ENCODE assay signal across 21 cellular contexts in genomic region chr4:148495463-148495862, GRCh38.
"Had no signal": no experiment of that assay in that cellular context is flagged by ENCODE, and none has a peak within 500 bp of the region (broad histone marks: within the 10 kb centered on the region; RNA-seq: fewer than 3 reads in every experiment).

No MANE protein-coding gene starts in this region.

- H3K36me3 ChIP-seq: heart left ventricle, tibial artery, upper lobe of right lung, vagina had no signal

- H3K27ac Mint-ChIP-seq: nephron; stimulated activated memory B cell treated with anti-CD40 and anti-IgM and Interleukin-4, amounts not matched to agents 10 μg/mL and 1 μg/mL and 100 μg/mL, for 72 hours; stimulated activated naive CD8-positive, alpha-beta T cell treated with anti-CD3 and anti-CD28 coated beads, Interleukin-15, Interleukin-2, amounts not matched to agents 100 ng/mL and 50 ng/mL, for 24 hours had no signal

- H3K4me3 ChIP-seq: dorsolateral prefrontal cortex, heart left ventricle, lung, tibial artery, upper lobe of right lung, vagina had no signal

- H3K27me3 ChIP-seq: dorsolateral prefrontal cortex, heart left ventricle, tibial artery, upper lobe of right lung, vagina had no signal

- H3K27ac ChIP-seq: dorsolateral prefrontal cortex, heart left ventricle, tibial artery, upper lobe of right lung, vagina had no signal

- DNase-seq: cortex of kidney; dorsolateral prefrontal cortex; effector CD8-positive, alpha-beta T cell; heart left ventricle; hippocampal formation; left colon; left ventricle myocardium superior; mesenchymal stem cell; naive B cell; posterior cingulate gyrus; right cardiac atrium; stimulated activated CD4-positive, alpha-beta T cell treated with anti-CD3 and anti-CD28 coated beads, Interleukin-4, amount 100 ng/mL, for 1 hour; stimulated activated CD8-positive, alpha-beta memory T cell treated with anti-CD3 and anti-CD28 coated beads, Interleukin-4, amount 100 ng/mL, for 48 hours; tibial artery; upper lobe of right lung had no signal

- H3K36me3 Mint-ChIP-seq: naive B cell; stimulated activated memory B cell treated with anti-CD40 and anti-IgM and Interleukin-4, amounts not matched to agents 10 μg/mL and 1 μg/mL and 100 μg/mL, for 72 hours had no signal

- H3K27me3 Mint-ChIP-seq: stimulated activated memory B cell treated with anti-CD40 and anti-IgM and Interleukin-4, amounts not matched to agents 10 μg/mL and 1 μg/mL and 100 μg/mL, for 72 hours; stimulated activated naive CD8-positive, alpha-beta T cell treated with anti-CD3 and anti-CD28 coated beads, Interleukin-15, Interleukin-2, amounts not matched to agents 100 ng/mL and 50 ng/mL, for 24 hours had no signal

- H3K4me1 Mint-ChIP-seq: naive B cell; nephron; stimulated activated memory B cell treated with anti-CD40 and anti-IgM and Interleukin-4, amounts not matched to agents 10 μg/mL and 1 μg/mL and 100 μg/mL, for 72 hours had no signal

- ATAC-seq: esophagus mucosa; heart left ventricle; left colon; left ventricle myocardium superior; right cardiac atrium; stimulated activated memory B cell treated with anti-CD40 and anti-IgM and Interleukin-4, amounts not matched to agents 10 μg/mL and 1 μg/mL and 100 μg/mL, for 72 hours; upper lobe of right lung had no signal

- H3K9me3 Mint-ChIP-seq: stimulated activated memory B cell treated with anti-CD40 and anti-IgM and Interleukin-4, amounts not matched to agents 10 μg/mL and 1 μg/mL and 100 μg/mL, for 72 hours; stimulated activated naive CD8-positive, alpha-beta T cell treated with anti-CD3 and anti-CD28 coated beads, Interleukin-15, Interleukin-2, amounts not matched to agents 100 ng/mL and 50 ng/mL, for 24 hours had no signal

- H3K9me3 ChIP-seq: tibial artery, upper lobe of right lung, vagina had no signal

- H3K4me3 Mint-ChIP-seq: naive B cell; nephron; stimulated activated memory B cell treated with anti-CD40 and anti-IgM and Interleukin-4, amounts not matched to agents 10 μg/mL and 1 μg/mL and 100 μg/mL, for 72 hours; stimulated activated naive CD8-positive, alpha-beta T cell treated with anti-CD3 and anti-CD28 coated beads, Interleukin-15, Interleukin-2, amounts not matched to agents 100 ng/mL and 50 ng/mL, for 24 hours had no signal

- H3K4me1 ChIP-seq: heart left ventricle, tibial artery, upper lobe of right lung, vagina had no signal
